10 cellular contexts compared by ENCODE assay signal in genomic region chr20:47353224-47353696, GRCh38. TPM values are rescaled to one million over a fixed set of nuclear protein-coding genes. Genes with fewer than 3 reads are reported as not detected.
A peak's percentile ranks its signal among the peaks of the same experiment; 100 is the strongest.
DNase-seq lines count a peak whose midpoint lies in the region; ATAC-seq and TF ChIP-seq lines count a peak whose summit lies in the region.
"Had no signal": no experiment of that assay in that cellular context is flagged by ENCODE, and none has a peak within 500 bp of the region (broad histone marks: within the 10 kb centered on the region; RNA-seq: fewer than 3 reads in every experiment).

No MANE protein-coding gene starts in this region.

- no peaks in the 10 kb centered on the region; the same call in 1 of the 2 replicates for H3K36me3 ChIP-seq in ES-I3 (ENCODE audit: insufficient read depth, low read length)
- peaks cover 16% of the 10 kb centered on the region for H3K36me3 ChIP-seq in endodermal cell (ENCODE audit: control insufficient read depth, insufficient read depth, low read length)
- H3K36me3 ChIP-seq in parathyroid adenoma (ENCODE audit: control insufficient read depth, insufficient read depth, low read length) = no peaks in the 10 kb centered on the region

- no peaks in the 10 kb centered on the region for H3K9me3 ChIP-seq in ES-I3 (ENCODE audit: control insufficient read depth, insufficient read depth, low read length)
- H3K9me3 ChIP-seq in endodermal cell (ENCODE audit: control insufficient read depth, low read length) = no peaks in the 10 kb centered on the region
- H3K9me3 ChIP-seq in parathyroid adenoma (ENCODE audit: control insufficient read depth, low read length) = no peaks in the 10 kb centered on the region

- no peaks in the 10 kb centered on the region for H3K27me3 Mint-ChIP-seq in endodermal cell (ENCODE audit: insufficient read depth)

- no peak overlapping the region for H3K4me3 Mint-ChIP-seq in endodermal cell

- WGBS in endodermal cell (ENCODE audit: insufficient coverage in 1 of 2, insufficient read length in 1 of 2), 2 experiments = 74% methylated on average over 3 of the region's 3 CpGs; no CpG with 5 or more reads in 1 of the 2 experiments

- H3K4me1 ChIP-seq in ES-I3 (ENCODE audit: insufficient read depth, low read length) (peaks cover 87% of the 10 kb centered on the region), endodermal cell (ENCODE audit: control insufficient read depth, insufficient read depth, low read length) (peaks cover 46% of the 10 kb centered on the region), parathyroid adenoma (peaks cover 81% of the 10 kb centered on the region)

- H3K9ac ChIP-seq in ES-I3 (ENCODE audit: low read depth, low read length) (peak overlapping the region; percentile 59; the same call in 1 of the 2 replicates), endodermal cell (ENCODE audit: extremely low read depth, low read length, poor library complexity, severe bottlenecking) (peak overlapping the region; percentile 84), parathyroid adenoma (no peak overlapping the region)

- peak overlapping the region; percentile 92 for H3K4me3 ChIP-seq in endodermal cell (ENCODE audit: low read length)
- no peak overlapping the region for H3K4me3 ChIP-seq in parathyroid adenoma (ENCODE audit: low read depth, low read length)

- no peak for ATAC-seq in activated CD4-positive, CD25-positive, alpha-beta regulatory T cell treated with anti-CD3 and anti-CD28 coated beads, Interleukin-2, amount 50 U/mL, for 24 hours

- peak overlapping the region; percentile 13 for H2AFZ ChIP-seq in parathyroid adenoma

- H3K9me3 Mint-ChIP-seq in endodermal cell = no peaks in the 10 kb centered on the region

- H3K27me3 ChIP-seq in endodermal cell (ENCODE audit: control insufficient read depth, insufficient read depth, low read length, poor library complexity, severe bottlenecking) (no peaks in the 10 kb centered on the region), parathyroid adenoma (ENCODE audit: control insufficient read depth, insufficient read depth, low read length) (no peaks in the 10 kb centered on the region)

- H3K4me1 Mint-ChIP-seq in endodermal cell = peaks cover 19% of the 10 kb centered on the region

- TF ChIP-seq CTCF in endodermal cell (conservative IDR thresholded peaks at IDR 0.05) = no peak
- TF ChIP-seq CTCF in parathyroid adenoma (IDR thresholded peaks at IDR 0.05) = no peak

- peaks cover 31% of the 10 kb centered on the region for H3K79me2 ChIP-seq in parathyroid adenoma

- H3K27ac ChIP-seq in endodermal cell (ENCODE audit: low read depth, low read length) (peak overlapping the region; percentile 80), parathyroid adenoma (peak overlapping the region; percentile 99)

- H3K4me2 ChIP-seq in parathyroid adenoma (ENCODE audit: low read length) = peak overlapping the region; percentile 53

- H3K27ac Mint-ChIP-seq in endodermal cell = no peak overlapping the region

- H3K36me3 Mint-ChIP-seq in endodermal cell (ENCODE audit: low read depth) = no peaks in the 10 kb centered on the region

- peak; percentile 51 for DNase-seq in NCI-H748 treated with DMSO at 0.1 percent for 48 hours (lab: John Stamatoyannopoulos, UW)
- no peak for DNase-seq in endodermal cell
- no peak for DNase-seq in T1000 (lab: John Stamatoyannopoulos, UW)
- DNase-seq in RPMI8226 = no peak
- DNase-seq in stimulated activated CD4-positive, alpha-beta T cell treated with anti-CD3 and anti-CD28 coated beads, Interleukin-1b, Interleukin-23, amount 100 ng/mL, for 48 hours = no peak
- DNase-seq: MV-4-11; stimulated activated CD4-positive, alpha-beta T cell treated with anti-CD3 and anti-CD28 coated beads, Interleukin-15, amount 100 ng/mL, for 24 hours had no signal

RNA-seq across cellular contexts. Expression of gene ZMYND8, which starts 3.2 kb away (rescaled TPM):
- 10 to 100 TPM; 85.0 to 99.9 TPM for total RNA-seq in endodermal cell
- polyA plus RNA-seq in endodermal cell (2013, experiment 1 of 2) = 47.1 TPM
- polyA plus RNA-seq in endodermal cell (2013, experiment 2 of 2) = 46.3 TPM
